Comparison of ENCODE assay signal across 8 cellular contexts in the genomic region with DNA sequence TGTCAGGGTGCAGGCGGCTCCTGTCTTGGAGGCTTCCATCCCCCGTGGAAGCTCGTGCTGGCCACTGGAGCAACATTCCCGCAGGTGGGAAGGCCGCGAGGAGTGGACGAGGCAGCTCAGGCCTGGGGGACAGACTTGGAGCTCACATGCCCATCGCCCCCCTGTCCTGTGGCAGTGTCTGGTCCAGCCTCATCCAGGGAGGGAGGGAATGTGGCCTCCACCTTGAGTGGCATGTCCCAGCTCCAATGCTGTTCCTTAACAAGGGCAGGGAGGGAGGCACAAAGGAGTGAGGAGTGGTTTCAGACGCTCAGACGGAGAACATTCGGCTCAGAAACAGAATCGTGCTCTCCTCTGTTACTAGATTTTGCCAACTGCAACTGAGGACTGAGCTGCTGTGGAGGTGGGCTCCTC.
DNase-seq lines count a peak whose midpoint lies in the region; ATAC-seq and TF ChIP-seq lines count a peak whose summit lies in the region.

No MANE protein-coding gene starts in this region.

- no peaks in the 10 kb centered on the region for H3K27me3 Mint-ChIP-seq in CD4-positive, alpha-beta memory T cell
- no peaks in the 10 kb centered on the region for H3K27me3 Mint-ChIP-seq in activated CD8-positive, alpha-beta T cell treated with anti-CD3 and anti-CD28 coated beads for 36 hours
- H3K27me3 Mint-ChIP-seq in osteocyte (ENCODE audit: unreplicated experiment) = no peaks in the 10 kb centered on the region

- in situ Hi-C loops in GM13976 (cut with MboI; ENCODE audit: low sequenced_read_pairs, unreplicated experiment) = no loop called here

- H3K9me3 Mint-ChIP-seq in CD4-positive, alpha-beta memory T cell = peaks cover 0 to 2% (median 0%) of the 10 kb centered on the region in 8 donors
- H3K9me3 Mint-ChIP-seq in activated CD8-positive, alpha-beta T cell treated with anti-CD3 and anti-CD28 coated beads for 36 hours = no peaks in the 10 kb centered on the region
- no peaks in the 10 kb centered on the region for H3K9me3 Mint-ChIP-seq in osteocyte (ENCODE audit: unreplicated experiment)

- H3K36me3 Mint-ChIP-seq in CD4-positive, alpha-beta memory T cell = peaks cover 5 to 13% of the 10 kb centered on the region in 2 donors
- H3K36me3 Mint-ChIP-seq in activated CD8-positive, alpha-beta T cell treated with anti-CD3 and anti-CD28 coated beads for 36 hours (ENCODE audit: low read depth) = peaks cover 7% of the 10 kb centered on the region
- H3K36me3 Mint-ChIP-seq in osteocyte (ENCODE audit: unreplicated experiment) = peaks cover 4% of the 10 kb centered on the region

- ATAC-seq in activated CD8-positive, alpha-beta T cell treated with anti-CD3 and anti-CD28 coated beads for 36 hours = no peak

- H3K36me3 ChIP-seq in CD4-positive, alpha-beta memory T cell (ENCODE audit: insufficient read depth, low read length) = peaks cover 5% of the 10 kb centered on the region

- H3K27ac ChIP-seq in CD4-positive, alpha-beta memory T cell (ENCODE audit: low read depth, low read length) = peak overlapping the region; percentile 62

- H3K4me1 ChIP-seq in CD4-positive, alpha-beta memory T cell (ENCODE audit: insufficient read depth, low read length) = peaks cover 26% of the 10 kb centered on the region

- no peak for TF ChIP-seq CTCF in activated CD8-positive, alpha-beta T cell treated with anti-CD3 and anti-CD28 coated beads for 36 hours (IDR thresholded peaks at IDR 0.05)
- TF ChIP-seq CTCF in osteocyte (IDR thresholded peaks at IDR 0.05) (no peak), GM13976 (IDR thresholded peaks at IDR 0.05; ENCODE audit: borderline replicate concordance, control extremely low read depth, extremely low read depth, insufficient read depth, missing control alignments) (no peak)

- H3K27me3 ChIP-seq in CD4-positive, alpha-beta memory T cell (ENCODE audit: insufficient read depth, low read length) = no peaks in the 10 kb centered on the region

- intact Hi-C loops in CD4-positive, alpha-beta memory T cell (cut with micrococcal nuclease) = loop anchor here (2.0 kb wide), 3 partner anchors 41 to 67 kb away; no protein-coding TSS in a partner anchor
- intact Hi-C loops in activated CD8-positive, alpha-beta T cell treated with anti-CD3 and anti-CD28 coated beads for 36 hours (cut with micrococcal nuclease) = loop anchor here (2.0 to 10.0 kb wide), 2 partner anchors 43 to 63 kb away; no protein-coding TSS in a partner anchor

- CTCF ChIA-PET in CD4-positive, alpha-beta memory T cell (lab: Charles Lee; ENCODE audit: partially characterized antibody) = interaction anchor here (1.1 to 2.5 kb wide), 8 partner anchors 14 to 258 kb away, joined by 3 to 9 read pairs (median 4); no protein-coding TSS in a partner anchor
- CTCF ChIA-PET in activated CD8-positive, alpha-beta T cell treated with anti-CD3 and anti-CD28 coated beads for 36 hours (lab: Charles Lee) = interaction anchor here (1.1 to 2.1 kb wide), 7 partner anchors 11 to 67 kb away, joined by 3 to 11 read pairs (median 4); no protein-coding TSS in a partner anchor

- peak overlapping the region; percentile 78 to 97 (median 91) for H3K27ac Mint-ChIP-seq in CD4-positive, alpha-beta memory T cell
- H3K27ac Mint-ChIP-seq in activated CD8-positive, alpha-beta T cell treated with anti-CD3 and anti-CD28 coated beads for 36 hours = peak overlapping the region; percentile 96
- H3K27ac Mint-ChIP-seq in osteocyte (ENCODE audit: unreplicated experiment) = peak overlapping the region; percentile 100

- H3K4me3 Mint-ChIP-seq in CD4-positive, alpha-beta memory T cell = peak overlapping the region; percentile 74 to 89 (median 86)
- peak overlapping the region; percentile 77 for H3K4me3 Mint-ChIP-seq in activated CD8-positive, alpha-beta T cell treated with anti-CD3 and anti-CD28 coated beads for 36 hours
- H3K4me3 Mint-ChIP-seq in osteocyte (ENCODE audit: unreplicated experiment) = peak overlapping the region; percentile 87

- H3K4me1 Mint-ChIP-seq in CD4-positive, alpha-beta memory T cell = peaks cover 21 to 33% (median 25%) of the 10 kb centered on the region in 4 donors
- peaks cover 30% of the 10 kb centered on the region for H3K4me1 Mint-ChIP-seq in activated CD8-positive, alpha-beta T cell treated with anti-CD3 and anti-CD28 coated beads for 36 hours (ENCODE audit: low read depth)
- peaks cover 36% of the 10 kb centered on the region for H3K4me1 Mint-ChIP-seq in osteocyte (ENCODE audit: unreplicated experiment)

- peak in 1 of 5 donors; percentile 26 for DNase-seq in CD4-positive, alpha-beta memory T cell
- DNase-seq in HK-2 (ENCODE audit: unreplicated experiment) (peak; percentile 48), glomerular visceral epithelial cell (ENCODE audit: extremely low spot score) (peak; percentile 50), osteocyte (ENCODE audit: extremely low spot score, unreplicated experiment) (no peak), cortex of kidney (lab: John Stamatoyannopoulos, UW) (no peak), GM13976 (ENCODE audit: low spot score) (no peak)
- DNase-seq in activated CD8-positive, alpha-beta T cell treated with anti-CD3 and anti-CD28 coated beads for 36 hours = no peak
- no peak for DNase-seq in stimulated activated CD4-positive, alpha-beta T cell treated with anti-CD3 and anti-CD28 coated beads, Interleukin-2, amount 100 ng/mL, for 24 hours

- H3K4me3 ChIP-seq in CD4-positive, alpha-beta memory T cell (ENCODE audit: low read length in 2 of 2) = peak overlapping the region; percentile 55 to 57

- no peaks in the 10 kb centered on the region for H3K9me3 ChIP-seq in CD4-positive, alpha-beta memory T cell (ENCODE audit: control insufficient read depth in 1 of 2, low read length in 2 of 2)

- POLR2A ChIA-PET in CD4-positive, alpha-beta memory T cell (lab: Charles Lee; ENCODE audit: partially characterized antibody) = interaction anchor here (0.8 to 3.2 kb wide), 21 partner anchors 9 to 378 kb away, joined by 3 to 15 read pairs (median 5); no protein-coding TSS in a partner anchor
- POLR2A ChIA-PET in activated CD8-positive, alpha-beta T cell treated with anti-CD3 and anti-CD28 coated beads for 36 hours (lab: Charles Lee) = interaction anchor here (0.7 to 2.9 kb wide), 13 partner anchors 12 to 378 kb away, joined by 3 to 12 read pairs (median 3); no protein-coding TSS in a partner anchor

Comparison
In these comparisons a context has a peak if more than half of its experiments do, and no peak if none do; other contexts are left out.
1. DNase-seq: peak in HK-2 (single experiment) and glomerular visceral epithelial cell (single experiment); none in activated CD8-positive, alpha-beta T cell treated with anti-CD3 and anti-CD28 coated beads for 36 hours (single experiment), osteocyte (single experiment), stimulated activated CD4-positive, alpha-beta T cell treated with anti-CD3 and anti-CD28 coated beads, Interleukin-2, amount 100 ng/mL, for 24 hours (0 of 2), cortex of kidney (single experiment) and GM13976 (single experiment).
2. Peak in every context shown above with its lines, with median percentiles within 50 percentile points of each other: H3K27ac Mint-ChIP-seq and H3K4me3 Mint-ChIP-seq.